ENCODE assay signal across 1 cellular context in genomic region chr21:34989337-34990151, GRCh38.
TF ChIP-seq lines count a peak whose summit lies in the region.

No MANE protein-coding gene starts in this region.

TF ChIP-seq in GM12878, 131 proteins besides CTCF, POLR2A, EP300 and RAD21 (continued from another document and continues in another):
- no peak for TF ChIP-seq PRDM15 (CRISPR knock-in tag; IDR thresholded peaks at IDR 0.05)
- 0 out of 2 replicates have a peak, but pooled peaks have one; percentile 18 for TF ChIP-seq CBFB (IDR thresholded peaks at IDR 0.05; ENCODE audit: low read depth)
- TF ChIP-seq SMARCA5 (IDR thresholded peaks at IDR 0.05): no peak
- TF ChIP-seq ATF3 (IDR thresholded peaks at IDR 0.05; ENCODE audit: borderline replicate concordance, extremely low read depth, low read depth, low read length): no peak
- no peak for TF ChIP-seq SMAD1 (IDR thresholded peaks at IDR 0.05; ENCODE audit: low read depth, partially characterized antibody)
- TF ChIP-seq CBX5 (IDR thresholded peaks at IDR 0.05; ENCODE audit: low read depth): no peak
- TF ChIP-seq NKRF (conservative IDR thresholded peaks at IDR 0.05): no peak
- TF ChIP-seq SP1 (IDR thresholded peaks at IDR 0.05; ENCODE audit: low read depth, low read length): no peak
- no peak for TF ChIP-seq CUX1 (IDR thresholded peaks at IDR 0.05; ENCODE audit: insufficient replicate concordance, low read depth, low read length)
- TF ChIP-seq CREM (IDR thresholded peaks at IDR 0.05; ENCODE audit: low read depth): 0 out of 2 replicates have a peak, but pooled peaks have one; percentile 19
- no peak for TF ChIP-seq BMI1 (IDR thresholded peaks at IDR 0.05; ENCODE audit: borderline replicate concordance)
- no peak for TF ChIP-seq POLR2AphosphoS2 (IDR thresholded peaks at IDR 0.05; ENCODE audit: low read depth, low read length)
- no peak for TF ChIP-seq PBX3 (IDR thresholded peaks at IDR 0.05; ENCODE audit: insufficient replicate concordance, low read depth, low read length)
- no peak for TF ChIP-seq POLR2AphosphoS5 (IDR thresholded peaks at IDR 0.05; ENCODE audit: low read length)
- TF ChIP-seq, protein P1, sequence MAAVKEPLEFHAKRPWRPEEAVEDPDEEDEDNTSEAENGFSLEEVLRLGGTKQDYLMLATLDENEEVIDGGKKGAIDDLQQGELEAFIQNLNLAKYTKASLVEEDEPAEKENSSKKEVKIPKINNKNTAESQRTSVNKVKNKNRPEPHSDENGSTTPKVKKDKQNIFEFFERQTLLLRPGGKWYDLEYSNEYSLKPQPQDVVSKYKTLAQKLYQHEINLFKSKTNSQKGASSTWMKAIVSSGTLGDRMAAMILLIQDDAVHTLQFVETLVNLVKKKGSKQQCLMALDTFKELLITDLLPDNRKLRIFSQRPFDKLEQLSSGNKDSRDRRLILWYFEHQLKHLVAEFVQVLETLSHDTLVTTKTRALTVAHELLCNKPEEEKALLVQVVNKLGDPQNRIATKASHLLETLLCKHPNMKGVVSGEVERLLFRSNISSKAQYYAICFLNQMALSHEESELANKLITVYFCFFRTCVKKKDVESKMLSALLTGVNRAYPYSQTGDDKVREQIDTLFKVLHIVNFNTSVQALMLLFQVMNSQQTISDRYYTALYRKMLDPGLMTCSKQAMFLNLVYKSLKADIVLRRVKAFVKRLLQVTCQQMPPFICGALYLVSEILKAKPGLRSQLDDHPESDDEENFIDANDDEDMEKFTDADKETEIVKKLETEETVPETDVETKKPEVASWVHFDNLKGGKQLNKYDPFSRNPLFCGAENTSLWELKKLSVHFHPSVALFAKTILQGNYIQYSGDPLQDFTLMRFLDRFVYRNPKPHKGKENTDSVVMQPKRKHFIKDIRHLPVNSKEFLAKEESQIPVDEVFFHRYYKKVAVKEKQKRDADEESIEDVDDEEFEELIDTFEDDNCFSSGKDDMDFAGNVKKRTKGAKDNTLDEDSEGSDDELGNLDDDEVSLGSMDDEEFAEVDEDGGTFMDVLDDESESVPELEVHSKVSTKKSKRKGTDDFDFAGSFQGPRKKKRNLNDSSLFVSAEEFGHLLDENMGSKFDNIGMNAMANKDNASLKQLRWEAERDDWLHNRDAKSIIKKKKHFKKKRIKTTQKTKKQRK (IDR thresholded peaks at IDR 0.05; ENCODE audit: low read depth, low read length): no peak
- TF ChIP-seq NFIC (IDR thresholded peaks at IDR 0.05; ENCODE audit: low read depth, low read length): peak; percentile 46; the same call in 1 of the 2 replicates
- TF ChIP-seq GABPA (IDR thresholded peaks at IDR 0.05; ENCODE audit: low read depth): no peak
- no peak for TF ChIP-seq EGR1 (IDR thresholded peaks at IDR 0.05; ENCODE audit: borderline replicate concordance in 1 of 2, low read depth in 2 of 2, low read length in 2 of 2)
- TF ChIP-seq YY1 (IDR thresholded peaks at IDR 0.05; ENCODE audit: low read depth, low read length): no peak
- TF ChIP-seq SUPT20H (IDR thresholded peaks at IDR 0.05; ENCODE audit: borderline replicate concordance, control insufficient read depth, low read depth, low read length): no peak
- TF ChIP-seq CHD4 (IDR thresholded peaks at IDR 0.05): no peak
- no peak for TF ChIP-seq BHLHE40 (IDR thresholded peaks at IDR 0.05; ENCODE audit: borderline replicate concordance in 1 of 2, low read depth in 2 of 2, low read length in 1 of 2)
- TF ChIP-seq ELK1 (IDR thresholded peaks at IDR 0.05; ENCODE audit: low read depth, low read length): no peak
- no peak for TF ChIP-seq SMC3 (IDR thresholded peaks at IDR 0.05; ENCODE audit: borderline replicate concordance, low read length)
- TF ChIP-seq EED (IDR thresholded peaks at IDR 0.05; ENCODE audit: low read depth): peak; percentile 79
- TF ChIP-seq MTA3 (IDR thresholded peaks at IDR 0.05; ENCODE audit: borderline replicate concordance, low read length): 0 out of 2 replicates have a peak, but pooled peaks have one; percentile 39
- TF ChIP-seq ZNF207 (IDR thresholded peaks at IDR 0.05; ENCODE audit: borderline replicate concordance): no peak
- peak; percentile 33; the same call in 1 of the 2 replicates for TF ChIP-seq BCL11A (IDR thresholded peaks at IDR 0.05; ENCODE audit: low read depth, low read length)
- TF ChIP-seq, protein P2, sequence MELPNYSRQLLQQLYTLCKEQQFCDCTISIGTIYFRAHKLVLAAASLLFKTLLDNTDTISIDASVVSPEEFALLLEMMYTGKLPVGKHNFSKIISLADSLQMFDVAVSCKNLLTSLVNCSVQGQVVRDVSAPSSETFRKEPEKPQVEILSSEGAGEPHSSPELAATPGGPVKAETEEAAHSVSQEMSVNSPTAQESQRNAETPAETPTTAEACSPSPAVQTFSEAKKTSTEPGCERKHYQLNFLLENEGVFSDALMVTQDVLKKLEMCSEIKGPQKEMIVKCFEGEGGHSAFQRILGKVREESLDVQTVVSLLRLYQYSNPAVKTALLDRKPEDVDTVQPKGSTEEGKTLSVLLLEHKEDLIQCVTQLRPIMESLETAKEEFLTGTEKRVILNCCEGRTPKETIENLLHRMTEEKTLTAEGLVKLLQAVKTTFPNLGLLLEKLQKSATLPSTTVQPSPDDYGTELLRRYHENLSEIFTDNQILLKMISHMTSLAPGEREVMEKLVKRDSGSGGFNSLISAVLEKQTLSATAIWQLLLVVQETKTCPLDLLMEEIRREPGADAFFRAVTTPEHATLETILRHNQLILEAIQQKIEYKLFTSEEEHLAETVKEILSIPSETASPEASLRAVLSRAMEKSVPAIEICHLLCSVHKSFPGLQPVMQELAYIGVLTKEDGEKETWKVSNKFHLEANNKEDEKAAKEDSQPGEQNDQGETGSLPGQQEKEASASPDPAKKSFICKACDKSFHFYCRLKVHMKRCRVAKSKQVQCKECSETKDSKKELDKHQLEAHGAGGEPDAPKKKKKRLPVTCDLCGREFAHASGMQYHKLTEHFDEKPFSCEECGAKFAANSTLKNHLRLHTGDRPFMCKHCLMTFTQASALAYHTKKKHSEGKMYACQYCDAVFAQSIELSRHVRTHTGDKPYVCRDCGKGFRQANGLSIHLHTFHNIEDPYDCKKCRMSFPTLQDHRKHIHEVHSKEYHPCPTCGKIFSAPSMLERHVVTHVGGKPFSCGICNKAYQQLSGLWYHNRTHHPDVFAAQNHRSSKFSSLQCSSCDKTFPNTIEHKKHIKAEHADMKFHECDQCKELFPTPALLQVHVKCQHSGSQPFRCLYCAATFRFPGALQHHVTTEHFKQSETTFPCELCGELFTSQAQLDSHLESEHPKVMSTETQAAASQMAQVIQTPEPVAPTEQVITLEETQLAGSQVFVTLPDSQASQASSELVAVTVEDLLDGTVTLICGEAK (IDR thresholded peaks at IDR 0.05; ENCODE audit: borderline replicate concordance): no peak
- TF ChIP-seq TCF3 (IDR thresholded peaks at IDR 0.05; ENCODE audit: borderline replicate concordance, insufficient read depth, low read depth, low read length): no peak
- TF ChIP-seq SREBF1 (IDR thresholded peaks at IDR 0.05; ENCODE audit: low read length): no peak
- no peak for TF ChIP-seq FOXM1 (IDR thresholded peaks at IDR 0.05; ENCODE audit: low read depth, low read length)
- no peak for TF ChIP-seq PKNOX1 (IDR thresholded peaks at IDR 0.05)
- TF ChIP-seq SPI1 (IDR thresholded peaks at IDR 0.05; ENCODE audit: borderline replicate concordance, insufficient read depth, low read depth, low read length): no peak
- TF ChIP-seq RELA (IDR thresholded peaks at IDR 0.05; ENCODE audit: borderline replicate concordance, partially characterized antibody): no peak
